In genomic region chr19:2488942-2489731, GRCh38 we compare ENCODE assay signal across 8 cellular contexts. TPM values are rescaled to one million over a fixed set of nuclear protein-coding genes. Genes with fewer than 3 reads are reported as not detected.
A peak's percentile ranks its signal among the peaks of the same experiment; 100 is the strongest.
DNase-seq lines count a peak whose midpoint lies in the region; ATAC-seq and TF ChIP-seq lines count a peak whose summit lies in the region.

No MANE protein-coding gene starts in this region.

- peaks cover 19% of the 10 kb centered on the region for H3K4me1 Mint-ChIP-seq in activated naive CD8-positive, alpha-beta T cell treated with anti-CD3 and anti-CD28 coated beads, Interleukin-2, amount 10 ng/mL, durations not matched to agents 7 days and 5 days

- H3K4me3 ChIP-seq in right cardiac atrium (ENCODE audit: low read length) (peak overlapping the region; percentile 68), retinal pigment epithelial cell (ENCODE audit: low read length) (peak overlapping the region; percentile 26)

- no peak overlapping the region for H3K27ac Mint-ChIP-seq in activated naive CD8-positive, alpha-beta T cell treated with anti-CD3 and anti-CD28 coated beads, Interleukin-2, amount 10 ng/mL, durations not matched to agents 7 days and 5 days

- no peaks in the 10 kb centered on the region for H3K36me3 Mint-ChIP-seq in activated naive CD8-positive, alpha-beta T cell treated with anti-CD3 and anti-CD28 coated beads, Interleukin-2, amount 10 ng/mL, durations not matched to agents 7 days and 5 days

- DNase-seq in CD1c-positive myeloid dendritic cell (ENCODE audit: extremely low spot score) (peak; percentile 42), HT-29 (ENCODE audit: low spot score) (peak; percentile 58), right cardiac atrium (peak; percentile 73 to 89 (median 87)), retinal pigment epithelial cell (ENCODE audit: low read depth) (no peak)
- no peak for DNase-seq in activated naive CD8-positive, alpha-beta T cell treated with anti-CD3 and anti-CD28 coated beads, Interleukin-2, amount 10 ng/mL, durations not matched to agents 7 days and 5 days

- intact Hi-C loops in right cardiac atrium (cut with DNase I) = no loop called here

- peak; percentile 56 for ATAC-seq in activated naive CD8-positive, alpha-beta T cell treated with anti-CD3 and anti-CD28 coated beads, Interleukin-2, amount 10 ng/mL, durations not matched to agents 7 days and 5 days (ENCODE audit: low read depth)
- ATAC-seq in right cardiac atrium = peak; percentile 72 to 82
- ATAC-seq in HG03135 (IDR thresholded peaks at IDR 0.05; ENCODE audit: unreplicated experiment) = no peak
- ATAC-seq in GM21528 (IDR thresholded peaks at IDR 0.05; ENCODE audit: low FRiP score, unreplicated experiment) = no peak
- no peak for ATAC-seq in GM21367 (IDR thresholded peaks at IDR 0.05; ENCODE audit: unreplicated experiment)

- H3K27me3 ChIP-seq in right cardiac atrium (ENCODE audit: control insufficient read depth, insufficient read depth) = no peaks in the 10 kb centered on the region

- 3% methylated on average over 78 of the region's 78 CpGs for WGBS in right cardiac atrium

- peaks cover 1% of the 10 kb centered on the region for H3K9me3 Mint-ChIP-seq in activated naive CD8-positive, alpha-beta T cell treated with anti-CD3 and anti-CD28 coated beads, Interleukin-2, amount 10 ng/mL, durations not matched to agents 7 days and 5 days

- peak overlapping the region; percentile 9 for H3K27ac ChIP-seq in right cardiac atrium (ENCODE audit: low read length)

- H3K4me1 ChIP-seq in right cardiac atrium (ENCODE audit: control insufficient read depth, insufficient read depth, low read length) = peaks cover 5% of the 10 kb centered on the region

- H3K4me3 Mint-ChIP-seq in activated naive CD8-positive, alpha-beta T cell treated with anti-CD3 and anti-CD28 coated beads, Interleukin-2, amount 10 ng/mL, durations not matched to agents 7 days and 5 days = peak overlapping the region; percentile 60

- POLR2A ChIA-PET in activated naive CD8-positive, alpha-beta T cell treated with anti-CD3 and anti-CD28 coated beads, Interleukin-2, amount 10 ng/mL, durations not matched to agents 7 days and 5 days (lab: Charles Lee) = interaction anchor here (0.6 to 2.3 kb wide), 4 partner anchors 13 to 73 kb away, joined by 3 to 13 read pairs (median 3); partner anchors contain the start of gene GADD45B

- no peaks in the 10 kb centered on the region for H3K9me3 ChIP-seq in right cardiac atrium (ENCODE audit: control insufficient read depth, low read length)

- H3K27me3 Mint-ChIP-seq in activated naive CD8-positive, alpha-beta T cell treated with anti-CD3 and anti-CD28 coated beads, Interleukin-2, amount 10 ng/mL, durations not matched to agents 7 days and 5 days = peaks cover 48% of the 10 kb centered on the region

- TF ChIP-seq CTCF in retinal pigment epithelial cell (conservative IDR thresholded peaks at IDR 0.05; ENCODE audit: low read depth, low read length) = peak; percentile 5

RNA-seq across cellular contexts. Expression of gene GADD45B, which starts 13.2 kb away (rescaled TPM):
- 15.2 and 21.8 TPM in 2 replicates for total RNA-seq in HT-29 (2014; rRNA removed; shearing (Covaris generic))
- 10 to 100 TPM; 83.1 to 85.4 TPM for total RNA-seq in activated naive CD8-positive, alpha-beta T cell treated with anti-CD3 and anti-CD28 coated beads, Interleukin-2, amount 10 ng/mL, durations not matched to agents 7 days and 5 days
- total RNA-seq in right cardiac atrium = 100 to 1,000 TPM in 2 of 4 donors, 10 to 100 TPM in 2; 52.4 to 205 (median 78.9) TPM
- 195 TPM for polyA plus RNA-seq in right cardiac atrium

RNA-seq across cellular contexts. Expression of gene LMNB2, which starts 32.4 kb away (rescaled TPM):
- 210 and 212 TPM in 2 replicates for total RNA-seq in HT-29 (2014; rRNA removed; shearing (Covaris generic))
- total RNA-seq in activated naive CD8-positive, alpha-beta T cell treated with anti-CD3 and anti-CD28 coated beads, Interleukin-2, amount 10 ng/mL, durations not matched to agents 7 days and 5 days = 10 to 100 TPM; 74.9 to 83.3 TPM
- total RNA-seq in right cardiac atrium = 10 to 100 TPM in 3 of 4 donors, 1 to 10 TPM in 1; 9.6 to 21.6 (median 14.9) TPM
- polyA plus RNA-seq in right cardiac atrium = 12.1 TPM

Comparison
In these comparisons a context has a peak if more than half of its experiments do, and no peak if none do; other contexts are left out.
1. DNase-seq: peak in CD1c-positive myeloid dendritic cell (single experiment), HT-29 (single experiment) and right cardiac atrium (3 of 3); none in activated naive CD8-positive, alpha-beta T cell treated with anti-CD3 and anti-CD28 coated beads, Interleukin-2, amount 10 ng/mL, durations not matched to agents 7 days and 5 days (single experiment) and retinal pigment epithelial cell (single experiment).
2. ATAC-seq: peak in activated naive CD8-positive, alpha-beta T cell treated with anti-CD3 and anti-CD28 coated beads, Interleukin-2, amount 10 ng/mL, durations not matched to agents 7 days and 5 days (single experiment) and right cardiac atrium (2 of 2); none in HG03135 (single experiment), GM21528 (single experiment) and GM21367 (single experiment).